Comparison of ENCODE assay signal across 19 cellular contexts in the genomic region with DNA sequence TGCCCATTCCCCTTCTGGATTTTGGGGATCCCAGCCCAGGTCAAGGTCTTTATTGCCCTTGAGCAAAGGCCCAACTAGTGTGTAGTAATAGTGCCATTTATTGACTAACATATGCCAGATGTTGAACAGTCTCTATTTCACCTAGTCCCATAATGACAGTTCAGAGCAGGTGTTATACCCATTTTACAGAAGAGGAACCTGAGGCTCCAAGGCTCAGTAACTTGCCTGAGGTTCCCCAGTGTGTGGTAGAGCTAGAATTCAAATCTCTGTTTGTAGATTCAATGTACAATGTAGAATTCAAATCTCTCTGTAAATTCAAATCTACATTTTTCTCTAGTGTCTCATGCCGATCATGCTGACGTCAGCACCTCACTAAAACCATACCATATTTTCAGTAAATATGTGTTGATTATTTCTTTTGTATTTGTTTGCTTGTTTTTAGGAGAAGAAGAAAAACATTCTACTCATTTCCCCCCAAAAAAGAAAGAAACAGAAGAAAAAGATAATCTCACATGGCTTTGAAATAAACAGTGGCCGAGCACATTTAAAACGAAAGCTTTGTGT.
A peak's percentile ranks its signal among the peaks of the same experiment; 100 is the strongest.
DNase-seq lines count a peak whose midpoint lies in the region; ATAC-seq and TF ChIP-seq lines count a peak whose summit lies in the region.
"Had no signal": no experiment of that assay in that cellular context is flagged by ENCODE, and none has a peak within 500 bp of the region (broad histone marks: within the 10 kb centered on the region; RNA-seq: fewer than 3 reads in every experiment).

No MANE protein-coding gene starts in this region.

- no peak overlapping the region for H2BK120ac ChIP-seq in IMR-90 (ENCODE audit: low read depth, low read length)

- intact Hi-C loops in IMR-90 (cut with micrococcal nuclease) = no loop called here
- intact Hi-C loops in dorsolateral prefrontal cortex (cut with DNase I) = no loop called here
- intact Hi-C loops in heart left ventricle (cut with DNase I) = no loop called here

- TF ChIP-seq RAD21 in IMR-90 (IDR thresholded peaks at IDR 0.05; ENCODE audit: low read length) = no peak

- H3K9me3 Mint-ChIP-seq in neural progenitor cell = peaks cover 2% of the 10 kb centered on the region

- peaks cover 10% of the 10 kb centered on the region for H3K27me3 Mint-ChIP-seq in neural progenitor cell (ENCODE audit: insufficient read depth, low read depth)

- H3K27me3 ChIP-seq in DOHH2 (ENCODE audit: control insufficient read depth, low read length) = no peaks in the 10 kb centered on the region
- no peaks in the 10 kb centered on the region for H3K27me3 ChIP-seq in IMR-90 (ENCODE audit: control insufficient read depth, insufficient read depth, low read length)
- H3K27me3 ChIP-seq in dorsolateral prefrontal cortex = no peaks in the 10 kb centered on the region
- H3K27me3 ChIP-seq in neural progenitor cell = no peaks in the 10 kb centered on the region
- H3K27me3 ChIP-seq in heart left ventricle = no peaks in the 10 kb centered on the region
- H3K27me3 ChIP-seq: Peyer's patch had no signal

- H3K4ac ChIP-seq in IMR-90 (ENCODE audit: low read depth, low read length) = no peak overlapping the region

- H3K9ac ChIP-seq in IMR-90 (ENCODE audit: low read depth, low read length) (no peak overlapping the region), neural progenitor cell (no peak overlapping the region)

- H3K23ac ChIP-seq in IMR-90 (ENCODE audit: low read depth, low read length) = no peak overlapping the region

- in situ Hi-C loops in IMR-90 (cut with MboI; ENCODE audit: low sequenced_read_pairs) = no loop called here

- no peaks in the 10 kb centered on the region for H3K36me3 Mint-ChIP-seq in neural progenitor cell

- dilution Hi-C loops in IMR-90 (cut with HindIII; ENCODE audit: low sequenced_read_pairs, unreplicated experiment) = no loop called here

- 0 out of 2 replicates have a peak overlapping the region, but pooled peaks have one; percentile 6 for H3K4me2 ChIP-seq in DOHH2 (ENCODE audit: low read length)
- no peak overlapping the region for H3K4me2 ChIP-seq in IMR-90 (ENCODE audit: low read depth, low read length)
- H3K4me2 ChIP-seq in neural progenitor cell = no peak overlapping the region

- no peak overlapping the region for H2AK9ac ChIP-seq in IMR-90 (replicated peaks; ENCODE audit: low read depth, low read length, poor library complexity)

- no peak overlapping the region for H4K8ac ChIP-seq in IMR-90 (ENCODE audit: low read depth in 2 of 2, low read length in 2 of 2)

- H3K4me3 ChIP-seq in DOHH2 (ENCODE audit: low read length) (no peak overlapping the region), IMR-90 (ENCODE audit: insufficient read depth, low read depth, low read length) (no peak overlapping the region), dorsolateral prefrontal cortex (no peak overlapping the region), neural progenitor cell (no peak overlapping the region), heart left ventricle (no peak overlapping the region)
- H3K4me3 ChIP-seq: Peyer's patch had no signal

- POLR2A ChIA-PET in IMR-90 (lab: Charles Lee; ENCODE audit: unreplicated experiment) = no interaction called here

- peak overlapping the region; percentile 28 for H3K27ac Mint-ChIP-seq in neural progenitor cell

- H2AK5ac ChIP-seq in IMR-90 (ENCODE audit: low read depth, low read length) = no peak overlapping the region

- no peaks in the 10 kb centered on the region for H3K79me2 ChIP-seq in DOHH2 (ENCODE audit: control insufficient read depth, low read length)
- no peaks in the 10 kb centered on the region for H3K79me2 ChIP-seq in neural progenitor cell (ENCODE audit: low read depth)

- no peak overlapping the region for H3K14ac ChIP-seq in IMR-90 (replicated peaks; ENCODE audit: low read depth, low read length)

- no peaks in the 10 kb centered on the region for H3K9me2 ChIP-seq in DOHH2 (replicated peaks; ENCODE audit: control insufficient read depth, low read length)

- no peak overlapping the region for H2BK15ac ChIP-seq in IMR-90 (ENCODE audit: low read depth, low read length)

- H3K36me3 ChIP-seq in DOHH2 (ENCODE audit: control insufficient read depth, low read length) (no peaks in the 10 kb centered on the region), IMR-90 (ENCODE audit: control insufficient read depth, insufficient read depth, low read length) (no peaks in the 10 kb centered on the region), neural progenitor cell (no peaks in the 10 kb centered on the region), heart left ventricle (no peaks in the 10 kb centered on the region)
- H3K36me3 ChIP-seq: Peyer's patch had no signal

- no CpG with 5 or more reads among the region's 4 CpGs for WGBS in IMR-90 (ENCODE audit: extremely low coverage in 2 of 2, insufficient read length in 1 of 2), 2 experiments
- WGBS in heart left ventricle, 4 donors = 76 to 87% (median 80%) methylated on average over 4 of the region's 4 CpGs

- no peak overlapping the region; the same call in 1 of the 2 replicates for H4K5ac ChIP-seq in IMR-90 (ENCODE audit: low read depth, low read length)

- H2BK5ac ChIP-seq in IMR-90 (ENCODE audit: low read depth, low read length, poor library complexity, severe bottlenecking) = no peak overlapping the region

- peaks cover 19% of the 10 kb centered on the region for H3K4me1 Mint-ChIP-seq in neural progenitor cell

- H2AFZ ChIP-seq in IMR-90 (replicated peaks; ENCODE audit: low read length, poor library complexity) (no peak overlapping the region), neural progenitor cell (replicated peaks) (no peak overlapping the region)

- H3K9me3 ChIP-seq in DOHH2 (ENCODE audit: control insufficient read depth, insufficient read depth, low read length) (no peaks in the 10 kb centered on the region), IMR-90 (ENCODE audit: control insufficient read depth, insufficient read depth, low read length) (no peaks in the 10 kb centered on the region), neural progenitor cell (ENCODE audit: low read depth) (no peaks in the 10 kb centered on the region), heart left ventricle (no peaks in the 10 kb centered on the region)
- H3K9me3 ChIP-seq: Peyer's patch had no signal

- TF ChIP-seq CTCF in DOHH2 (IDR thresholded peaks at IDR 0.05; ENCODE audit: low read depth, low read length, poor library complexity, severe bottlenecking) (no peak), IMR-90 (conservative IDR thresholded peaks at IDR 0.05; ENCODE audit: low read depth, low read length) (no peak), dorsolateral prefrontal cortex (IDR thresholded peaks at IDR 0.05 in 54 of 56, conservative IDR thresholded peaks at IDR 0.05 in 2 of 56; ENCODE audit: low read depth in 1 of 56, partially characterized antibody in 56 of 56) (no peak), neural progenitor cell (IDR thresholded peaks at IDR 0.05) (no peak), heart left ventricle (IDR thresholded peaks at IDR 0.05) (no peak)

- DNase-seq in IMR-90 = no peak
- no peak for DNase-seq in dorsolateral prefrontal cortex
- DNase-seq in neural progenitor cell (ENCODE audit: low spot score) = no peak
- DNase-seq in stimulated activated CD4-positive, alpha-beta T cell treated with anti-CD3 and anti-CD28 coated beads, Interleukin-4, amount 100 ng/mL, for 1 hour = no peak
- no peak for DNase-seq in heart left ventricle
- no peak for DNase-seq in activated T-cell treated with anti-CD3 and anti-CD28 coated beads, Interleukin-2, amount 50 U/mL, for 1 hour
- DNase-seq: COR-L47, DMS153, GOT3, KG1, NCI-H1092, NCI-H1694, NCI-H446, NCI-H82, Peyer's patch had no signal

- peaks cover 1% of the 10 kb centered on the region; the same call in 1 of the 2 replicates for H3K9me1 ChIP-seq in IMR-90 (ENCODE audit: insufficient read depth, low read length)

- CTCF ChIA-PET in IMR-90 (lab: Yijun Ruan, JAX) = no interaction called here

- peaks cover 0 to 14% of the 10 kb centered on the region in 2 experiments; a peak in 2 of 4 replicates for H3K79me1 ChIP-seq in IMR-90 (ENCODE audit: low read depth in 1 of 2, low read length in 2 of 2)

- ATAC-seq in IMR-90 (ENCODE audit: low read depth) (no peak), GM18505 (IDR thresholded peaks at IDR 0.05; ENCODE audit: unreplicated experiment) (no peak), heart left ventricle (no peak)

- no peak overlapping the region for H2BK20ac ChIP-seq in IMR-90 (ENCODE audit: low read depth, low read length)

- TF ChIP-seq POLR2A in IMR-90 (IDR thresholded peaks at IDR 0.05; ENCODE audit: low read depth, low read length) = no peak
- TF ChIP-seq POLR2A in GM18505 (IDR thresholded peaks at IDR 0.05; ENCODE audit: borderline replicate concordance, extremely low read depth, insufficient read depth, insufficient read length) = no peak
- TF ChIP-seq POLR2A in heart left ventricle (IDR thresholded peaks at IDR 0.05) = no peak

- H4K20me1 ChIP-seq in DOHH2 (ENCODE audit: control insufficient read depth, insufficient read depth, low read depth, low read length) (no peaks in the 10 kb centered on the region), IMR-90 (ENCODE audit: insufficient read depth, low read length) (no peaks in the 10 kb centered on the region; the same call in 1 of the 2 replicates), neural progenitor cell (ENCODE audit: low read depth) (no peaks in the 10 kb centered on the region)

- no peak overlapping the region for H4K91ac ChIP-seq in IMR-90 (ENCODE audit: insufficient read depth, low read depth, low read length)

- peaks cover 19% of the 10 kb centered on the region for H3K4me1 ChIP-seq in DOHH2 (ENCODE audit: control insufficient read depth, low read length)
- peaks cover 9% of the 10 kb centered on the region for H3K4me1 ChIP-seq in IMR-90 (ENCODE audit: control insufficient read depth, insufficient read depth, low read length)
- H3K4me1 ChIP-seq in neural progenitor cell = peaks cover 9% of the 10 kb centered on the region
- H3K4me1 ChIP-seq in heart left ventricle = peaks cover 0 to 4% (median 0%) of the 10 kb centered on the region in 12 donors
- H3K4me1 ChIP-seq: Peyer's patch had no signal

- H3K27ac ChIP-seq in DOHH2 (ENCODE audit: low read depth, low read length) (no peak overlapping the region), IMR-90 (ENCODE audit: insufficient read depth, low read length) (no peak overlapping the region), dorsolateral prefrontal cortex (peak overlapping the region in 52 of 59 donors; percentile 47 to 94 (median 84)), neural progenitor cell (no peak overlapping the region), heart left ventricle (no peak overlapping the region)
- H3K27ac ChIP-seq: C4-2B, HL-60, Peyer's patch had no signal

- BruUV-seq in IMR-90 (replicated peaks; lab: Mats Ljungman, UMichigan) = no TSS peak

- no peak overlapping the region for H3K4me3 Mint-ChIP-seq in neural progenitor cell

- no peaks in the 10 kb centered on the region for H3F3A ChIP-seq in DOHH2 (ENCODE audit: control insufficient read depth, insufficient read depth)
- peaks cover 7% of the 10 kb centered on the region for H3F3A ChIP-seq in neural progenitor cell (ENCODE audit: low read depth)

- no peak overlapping the region for H3K56ac ChIP-seq in IMR-90 (ENCODE audit: extremely low read depth, insufficient read depth, low read length)

- H3K18ac ChIP-seq in IMR-90 (ENCODE audit: low read depth, low read length) = no peak overlapping the region

TF ChIP-seq in IMR-90, 13 proteins besides CTCF, POLR2A, EP300 and RAD21 (continues in another document):
- TF ChIP-seq RFX5 (IDR thresholded peaks at IDR 0.05; ENCODE audit: low read depth, low read length) (no peak), MAZ (IDR thresholded peaks at IDR 0.05; ENCODE audit: borderline replicate concordance, low read depth, low read length) (no peak)

Comparison
In these comparisons a context has a peak if more than half of its experiments do, and no peak if none do; other contexts are left out.
1. H3K27ac ChIP-seq: peak in dorsolateral prefrontal cortex (52 of 59); none in DOHH2 (single experiment), IMR-90 (single experiment), neural progenitor cell (single experiment) and heart left ventricle (0 of 12).